Comparison of ENCODE assay signal across 20 cellular contexts in genomic region chr9:124635285-124635684, GRCh38.
"Had no signal": no experiment of that assay in that cellular context is flagged by ENCODE, and none has a peak within 500 bp of the region (broad histone marks: within the 10 kb centered on the region; RNA-seq: fewer than 3 reads in every experiment).

No MANE protein-coding gene starts in this region.

- H3K36me3 Mint-ChIP-seq: naive thymus-derived CD8-positive, alpha-beta T cell; type B pancreatic cell had no signal

- H3K9me3 ChIP-seq: esophagus muscularis mucosa, gastrocnemius medialis, mucosa of descending colon, right atrium auricular region, suprapubic skin, thyroid gland had no signal

- H3K4me3 Mint-ChIP-seq: naive thymus-derived CD8-positive, alpha-beta T cell; neural crest cell; type B pancreatic cell had no signal

- H3K4me3 ChIP-seq: esophagus muscularis mucosa, gastrocnemius medialis, mucosa of descending colon, right atrium auricular region, suprapubic skin, thyroid gland had no signal

- H3K27me3 Mint-ChIP-seq: type B pancreatic cell had no signal

- H3K27ac ChIP-seq: epithelial cell of prostate, esophagus muscularis mucosa, gastrocnemius medialis, right atrium auricular region, suprapubic skin, thyroid gland had no signal

- H3K4me1 Mint-ChIP-seq: neural crest cell had no signal

- H3K4me1 ChIP-seq: right atrium auricular region had no signal

- H3K27ac Mint-ChIP-seq: naive thymus-derived CD8-positive, alpha-beta T cell; type B pancreatic cell had no signal

- ATAC-seq: gastrocnemius medialis; left lobe of liver; mucosa of descending colon; naive thymus-derived CD8-positive, alpha-beta T cell had no signal

- FAIRE-seq: small intestine, urothelium cell line had no signal

- DNase-seq: effector memory CD4-positive, alpha-beta T cell; gastrocnemius medialis; glutamatergic neuron; islet precursor cell; mammary epithelial cell; mucosa of descending colon; naive thymus-derived CD8-positive, alpha-beta T cell; posterior cingulate gyrus; small intestine; stimulated activated CD4-positive, alpha-beta T cell treated with anti-CD3 and anti-CD28 coated beads, Interleukin-4, amount 100 ng/mL, for 4 hours; stimulated activated naive CD4-positive, alpha-beta T cell; thyroid gland had no signal

- H3K27me3 ChIP-seq: esophagus muscularis mucosa, gastrocnemius medialis, right atrium auricular region, suprapubic skin, thyroid gland had no signal

- H3K9me3 Mint-ChIP-seq: naive thymus-derived CD8-positive, alpha-beta T cell; neural crest cell; type B pancreatic cell had no signal

- H3K36me3 ChIP-seq: esophagus muscularis mucosa, gastrocnemius medialis, right atrium auricular region, suprapubic skin, thyroid gland had no signal
